ENCODE assay signal across 8 cellular contexts in the genomic region with DNA sequence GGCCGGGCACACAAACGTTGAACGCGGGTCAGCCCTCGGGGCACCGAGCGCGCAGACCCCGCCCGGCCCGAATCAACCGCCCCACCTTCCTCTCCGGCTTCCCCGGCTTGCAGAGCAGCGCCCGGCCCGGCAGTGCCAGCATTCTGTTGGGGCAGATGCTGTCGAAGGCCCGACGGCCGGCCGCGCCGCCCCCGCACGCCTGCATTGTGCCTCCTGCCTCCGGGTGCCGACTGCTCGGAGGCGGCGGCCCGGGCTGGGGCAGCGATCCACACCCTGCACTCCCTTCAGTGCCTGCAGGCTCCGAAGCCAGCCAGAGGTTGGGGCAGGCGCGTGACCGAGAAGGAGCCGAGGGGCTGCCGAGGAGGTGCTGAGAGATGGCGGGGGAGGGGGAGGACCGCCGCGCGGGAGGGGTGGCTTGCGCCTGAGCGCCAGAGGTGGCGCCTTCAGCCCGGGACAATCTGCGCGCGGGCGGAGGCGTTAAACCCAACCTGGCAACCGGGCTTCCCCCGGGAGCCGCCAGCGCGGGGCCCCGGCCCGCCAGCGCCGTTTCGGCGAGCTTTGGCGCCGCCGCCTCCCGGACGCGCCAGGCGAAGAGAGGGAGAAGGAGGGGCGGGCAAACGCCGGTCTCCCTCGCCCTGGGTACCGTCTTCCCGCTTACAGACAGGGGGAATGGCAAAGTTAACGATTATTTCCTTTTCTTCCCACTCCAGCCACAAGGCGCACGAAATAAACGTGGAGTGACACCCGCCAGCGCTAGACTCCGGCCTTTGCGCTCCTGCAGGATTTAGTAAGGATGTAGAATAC. TPM values are rescaled to one million over a fixed set of nuclear protein-coding genes. Genes with fewer than 3 reads are reported as not detected.
DNase-seq lines count a peak whose midpoint lies in the region; ATAC-seq and TF ChIP-seq lines count a peak whose summit lies in the region.

A gene (minus strand): TSS at position 382 of the 804 bp plus-strand sequence. CDS start 177 bp downstream, at position 205.

- peaks cover 60% of the 10 kb centered on the region for H3K27me3 Mint-ChIP-seq in glutamatergic neuron (ENCODE audit: unreplicated experiment)

- no peak for TF ChIP-seq POLR2A in GM18505 (IDR thresholded peaks at IDR 0.05; ENCODE audit: borderline replicate concordance, extremely low read depth, insufficient read depth, insufficient read length)

- no peak for TF ChIP-seq CTCF in glutamatergic neuron (IDR thresholded peaks at IDR 0.05; ENCODE audit: partially characterized antibody, unreplicated experiment)

- no peaks in the 10 kb centered on the region for H3K36me3 Mint-ChIP-seq in glutamatergic neuron (ENCODE audit: unreplicated experiment)

- H3K27ac ChIP-seq in rectal smooth muscle tissue (ENCODE audit: low read depth, low read length), result no peak within 1 kb of the TSS

- ATAC-seq in GM18505 (IDR thresholded peaks at IDR 0.05; ENCODE audit: unreplicated experiment) (peak; percentile 45), HG03342 (IDR thresholded peaks at IDR 0.05; ENCODE audit: unreplicated experiment) (peak; percentile 38), GM18870 (IDR thresholded peaks at IDR 0.05; ENCODE audit: unreplicated experiment) (no peak)

- peaks cover 4% of the 10 kb centered on the region for H3K4me1 Mint-ChIP-seq in glutamatergic neuron (ENCODE audit: low read depth, unreplicated experiment)

- DNase-seq in ACHN (peak; percentile 77), NOMO-1 treated with dmso at 0.1 percent for 144 hours (lab: John Stamatoyannopoulos, UW; ENCODE audit: unreplicated experiment) (peak; percentile 23), glutamatergic neuron (peak; percentile 72)
- peak; percentile 65 for DNase-seq in activated T-cell treated with anti-CD3 and anti-CD28 coated beads, Interleukin-2, amount 50 U/mL, for 1 hour

- peak within 1 kb of the TSS; percentile 50 for H3K27ac Mint-ChIP-seq in glutamatergic neuron (ENCODE audit: unreplicated experiment)

- peaks cover 76% of the 10 kb centered on the region for H3K27me3 ChIP-seq in rectal smooth muscle tissue (ENCODE audit: control insufficient read depth, insufficient read depth, low read length)

- H3K4me3 ChIP-seq in rectal smooth muscle tissue (ENCODE audit: low read length), result peak within 1 kb of the TSS; percentile 52

- H3K4me3 Mint-ChIP-seq in glutamatergic neuron (ENCODE audit: unreplicated experiment), result peak within 1 kb of the TSS; percentile 81

- peaks cover 8% of the 10 kb centered on the region for H3K9me3 Mint-ChIP-seq in glutamatergic neuron (ENCODE audit: unreplicated experiment)

- H3K4me1 ChIP-seq in rectal smooth muscle tissue (ENCODE audit: control insufficient read depth, insufficient read depth, low read length), result peaks cover 8% of the 10 kb centered on the region

- no peaks in the 10 kb centered on the region for H3K36me3 ChIP-seq in rectal smooth muscle tissue (ENCODE audit: control insufficient read depth, insufficient read depth, low read length)

- in situ Hi-C loops in ACHN (cut with HindIII; ENCODE audit: low pct_ligation_motif_present, low pct_unique_long_range_greater_than_20kb, low sequenced_read_pairs), result no loop called here

- H3K9ac ChIP-seq in rectal smooth muscle tissue (ENCODE audit: low read length), result no peak within 1 kb of the TSS

RNA-seq across cellular contexts. Expression of the gene that starts here (rescaled TPM):
- not detected for total RNA-seq in glutamatergic neuron (ENCODE audit: unreplicated experiment)

Comparison
In these comparisons a context has a peak if more than half of its experiments do, and no peak if none do; other contexts are left out.
1. Peak in DNase-seq in glutamatergic neuron; RNA of the gene not detected or under 1 TPM.
2. DNase-seq: peak in every context shown above with its lines; median percentile 77 in ACHN; 72 in glutamatergic neuron; 65 in activated T-cell treated with anti-CD3 and anti-CD28 coated beads, Interleukin-2, amount 50 U/mL, for 1 hour; 23 in NOMO-1 treated with dmso at 0.1 percent for 144 hours.